Comparison of ENCODE assay signal across 1 cellular context in the genomic region with DNA sequence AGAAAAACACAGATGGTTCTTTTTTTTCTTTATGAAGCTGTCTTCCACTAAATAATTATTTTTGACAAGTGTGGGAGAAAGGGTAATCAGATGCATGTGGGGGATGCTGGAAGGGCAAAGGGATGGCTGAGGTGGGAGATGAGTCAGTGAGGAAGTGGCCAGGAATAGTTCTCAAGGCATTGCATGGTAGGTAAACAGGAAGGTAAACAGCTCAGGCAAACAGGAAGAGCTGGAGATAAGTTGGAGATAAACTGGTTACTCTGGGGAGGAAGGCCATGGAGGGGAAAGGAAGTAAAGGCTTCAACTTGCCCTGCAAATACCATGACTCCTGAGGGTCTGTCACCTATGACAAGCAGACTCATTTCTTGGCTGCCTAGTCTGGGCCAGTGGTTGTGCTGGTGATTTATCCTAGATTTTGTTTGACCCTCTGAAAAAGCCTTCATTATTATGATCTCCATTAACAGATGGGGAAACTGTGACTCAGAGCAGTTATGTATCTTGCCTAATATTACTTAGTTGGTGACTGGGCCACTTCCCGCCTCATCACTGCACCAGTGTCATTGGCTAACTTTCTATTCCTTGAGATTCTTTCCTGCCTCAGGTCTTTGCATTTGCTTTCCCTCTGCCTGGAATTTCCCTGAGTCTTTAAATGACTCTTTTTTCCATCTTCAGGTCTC.
TF ChIP-seq lines count a peak whose summit lies in the region.

No MANE protein-coding gene starts in this region.

TF ChIP-seq in K562, 482 proteins besides CTCF, POLR2A, EP300 and RAD21 (continues in another document):
- TF ChIP-seq NR2C2 (CRISPR knock-in tag; IDR thresholded peaks at IDR 0.05) (no peak), NR2C2 (tag; IDR thresholded peaks at IDR 0.05) (peak; percentile 51; the same call in 1 of the 2 replicates), NR2F6 (CRISPR knock-in tag; IDR thresholded peaks at IDR 0.05) (no peak), MEF2D (tag; conservative IDR thresholded peaks at IDR 0.05; ENCODE audit: low read depth) (peak; percentile 86), ELF4 (CRISPR knock-in tag; IDR thresholded peaks at IDR 0.05) (peak; percentile 56; the same call in 1 of the 2 replicates), BMI1 (IDR thresholded peaks at IDR 0.05; ENCODE audit: low read length) (no peak), PTRF (tag; IDR thresholded peaks at IDR 0.05) (no peak), RFX7 (CRISPR knock-in tag; IDR thresholded peaks at IDR 0.05) (no peak), GABPA (tag; conservative IDR thresholded peaks at IDR 0.05; ENCODE audit: low read depth) (peak; percentile 47; the same call in 1 of the 2 replicates), SMARCC2 (IDR thresholded peaks at IDR 0.05; ENCODE audit: low read depth) (peak; percentile 31; the same call in 1 of the 2 replicates), ARID1B (IDR thresholded peaks at IDR 0.05) (peak; percentile 60), SMAD3 (CRISPR knock-in tag; conservative IDR thresholded peaks at IDR 0.05) (0 out of 2 replicates have a peak, but pooled peaks have one; percentile 12), MTA1 (IDR thresholded peaks at IDR 0.05; ENCODE audit: borderline replicate concordance) (peak; percentile 46; the same call in 1 of the 2 replicates), CEBPG (CRISPR knock-in tag; IDR thresholded peaks at IDR 0.05) (no peak), CEBPG (tag; conservative IDR thresholded peaks at IDR 0.05 in 1 of 2, IDR thresholded peaks at IDR 0.05 in 1 of 2) (peak in 1 of 2 experiments; percentile 85; a peak in 2 of 4 replicates), SREBF2 (CRISPR knock-in tag; IDR thresholded peaks at IDR 0.05) (no peak), JUN (IDR thresholded peaks at IDR 0.05; ENCODE audit: borderline replicate concordance, low read depth, low read length) (peak; percentile 38; the same call in 1 of the 2 replicates), JUN (CRISPR knock-in tag; IDR thresholded peaks at IDR 0.05; ENCODE audit: borderline replicate concordance) (no peak), SOX6 (IDR thresholded peaks at IDR 0.05) (peak; percentile 51; the same call in 1 of the 2 replicates), FOXK2 (conservative IDR thresholded peaks at IDR 0.05 in 1 of 2, IDR thresholded peaks at IDR 0.05 in 1 of 2; ENCODE audit: low read depth in 2 of 2) (0 out of 4 replicates have a peak, but pooled peaks of 1 of the 2 experiments have one; percentile 33), E2F4 (CRISPR knock-in tag; IDR thresholded peaks at IDR 0.05; ENCODE audit: low read depth) (no peak), ETV6 (IDR thresholded peaks at IDR 0.05; ENCODE audit: borderline replicate concordance in 1 of 2, low read depth in 2 of 2, low read length in 1 of 2) (peak; percentile 93 to 96), ETV6 (CRISPR knock-in tag; IDR thresholded peaks at IDR 0.05; ENCODE audit: borderline replicate concordance) (no peak), ETV1 (tag; conservative IDR thresholded peaks at IDR 0.05; ENCODE audit: low read depth) (peak; percentile 34; the same call in 1 of the 2 replicates), ZBTB12 (CRISPR knock-in tag; IDR thresholded peaks at IDR 0.05) (no peak), RCOR1 (IDR thresholded peaks at IDR 0.05; ENCODE audit: borderline replicate concordance in 1 of 2, low read depth in 2 of 2, low read length in 2 of 2) (0 out of 4 replicates have a peak, but pooled peaks of 1 of the 2 experiments have one; percentile 5), ZEB2 (IDR thresholded peaks at IDR 0.05) (peak; percentile 80; the same call in 1 of the 2 replicates), SRF (CRISPR knock-in tag; IDR thresholded peaks at IDR 0.05) (no peak), JUND (IDR thresholded peaks at IDR 0.05; ENCODE audit: borderline replicate concordance, low read depth, low read length) (peak; percentile 43; the same call in 1 of the 2 replicates), JUND (tag; IDR thresholded peaks at IDR 0.05; ENCODE audit: borderline replicate concordance, low read depth, low read length) (no peak), FOSL1 (tag; conservative IDR thresholded peaks at IDR 0.05) (peak; percentile 81), FOXA3 (CRISPR knock-in tag; conservative IDR thresholded peaks at IDR 0.05 in 1 of 2, IDR thresholded peaks at IDR 0.05 in 1 of 2) (peak in 1 of 2 experiments; percentile 89; a peak in 2 of 4 replicates), CTBP1 (IDR thresholded peaks at IDR 0.05; ENCODE audit: borderline replicate concordance) (peak; percentile 73), PBX2 (CRISPR knock-in tag; IDR thresholded peaks at IDR 0.05; ENCODE audit: low read depth) (no peak), PBX2 (tag; conservative IDR thresholded peaks at IDR 0.05; ENCODE audit: low read depth) (no peak), SMARCA4 (IDR thresholded peaks at IDR 0.05) (peak; percentile 46; the same call in 1 of the 2 replicates), SMARCE1 (IDR thresholded peaks at IDR 0.05) (peak; percentile 71; the same call in 1 of the 2 replicates), CEBPB (tag; IDR thresholded peaks at IDR 0.05) (no peak), FOXP1 (CRISPR knock-in tag; IDR thresholded peaks at IDR 0.05) (peak; percentile 97), TAF9B (IDR thresholded peaks at IDR 0.05; ENCODE audit: partially characterized antibody) (no peak), LEF1 (IDR thresholded peaks at IDR 0.05) (peak; percentile 13; the same call in 1 of the 2 replicates), BACH1 (tag; IDR thresholded peaks at IDR 0.05) (peak; percentile 52; the same call in 1 of the 2 replicates), ELK1 (CRISPR knock-in tag; IDR thresholded peaks at IDR 0.05) (no peak), GTF2E2 (tag; IDR thresholded peaks at IDR 0.05) (0 out of 2 replicates have a peak, but pooled peaks have one; percentile 57), NEUROD1 (IDR thresholded peaks at IDR 0.05; ENCODE audit: borderline replicate concordance, low read depth, low read length, partially characterized antibody) (no peak), ETV5 (CRISPR knock-in tag; IDR thresholded peaks at IDR 0.05; ENCODE audit: low read depth) (peak; percentile 73), PURB (CRISPR knock-in tag; IDR thresholded peaks at IDR 0.05; ENCODE audit: low read depth) (no peak), RNF2 (IDR thresholded peaks at IDR 0.05) (peak; percentile 87; the same call in 1 of the 2 replicates)
- TF ChIP-seq, protein P1, sequence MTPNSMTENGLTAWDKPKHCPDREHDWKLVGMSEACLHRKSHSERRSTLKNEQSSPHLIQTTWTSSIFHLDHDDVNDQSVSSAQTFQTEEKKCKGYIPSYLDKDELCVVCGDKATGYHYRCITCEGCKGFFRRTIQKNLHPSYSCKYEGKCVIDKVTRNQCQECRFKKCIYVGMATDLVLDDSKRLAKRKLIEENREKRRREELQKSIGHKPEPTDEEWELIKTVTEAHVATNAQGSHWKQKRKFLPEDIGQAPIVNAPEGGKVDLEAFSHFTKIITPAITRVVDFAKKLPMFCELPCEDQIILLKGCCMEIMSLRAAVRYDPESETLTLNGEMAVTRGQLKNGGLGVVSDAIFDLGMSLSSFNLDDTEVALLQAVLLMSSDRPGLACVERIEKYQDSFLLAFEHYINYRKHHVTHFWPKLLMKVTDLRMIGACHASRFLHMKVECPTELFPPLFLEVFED (CRISPR knock-in tag; conservative IDR thresholded peaks at IDR 0.05), result 0 out of 2 replicates have a peak, but pooled peaks have one; percentile 42
- TF ChIP-seq, protein P2, sequence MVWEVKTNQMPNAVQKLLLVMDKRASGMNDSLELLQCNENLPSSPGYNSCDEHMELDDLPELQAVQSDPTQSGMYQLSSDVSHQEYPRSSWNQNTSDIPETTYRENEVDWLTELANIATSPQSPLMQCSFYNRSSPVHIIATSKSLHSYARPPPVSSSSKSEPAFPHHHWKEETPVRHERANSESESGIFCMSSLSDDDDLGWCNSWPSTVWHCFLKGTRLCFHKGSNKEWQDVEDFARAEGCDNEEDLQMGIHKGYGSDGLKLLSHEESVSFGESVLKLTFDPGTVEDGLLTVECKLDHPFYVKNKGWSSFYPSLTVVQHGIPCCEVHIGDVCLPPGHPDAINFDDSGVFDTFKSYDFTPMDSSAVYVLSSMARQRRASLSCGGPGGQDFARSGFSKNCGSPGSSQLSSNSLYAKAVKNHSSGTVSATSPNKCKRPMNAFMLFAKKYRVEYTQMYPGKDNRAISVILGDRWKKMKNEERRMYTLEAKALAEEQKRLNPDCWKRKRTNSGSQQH (CRISPR knock-in tag; IDR thresholded peaks at IDR 0.05), result 0 out of 2 replicates have a peak, but pooled peaks have one; percentile 6
- TF ChIP-seq, protein P3, sequence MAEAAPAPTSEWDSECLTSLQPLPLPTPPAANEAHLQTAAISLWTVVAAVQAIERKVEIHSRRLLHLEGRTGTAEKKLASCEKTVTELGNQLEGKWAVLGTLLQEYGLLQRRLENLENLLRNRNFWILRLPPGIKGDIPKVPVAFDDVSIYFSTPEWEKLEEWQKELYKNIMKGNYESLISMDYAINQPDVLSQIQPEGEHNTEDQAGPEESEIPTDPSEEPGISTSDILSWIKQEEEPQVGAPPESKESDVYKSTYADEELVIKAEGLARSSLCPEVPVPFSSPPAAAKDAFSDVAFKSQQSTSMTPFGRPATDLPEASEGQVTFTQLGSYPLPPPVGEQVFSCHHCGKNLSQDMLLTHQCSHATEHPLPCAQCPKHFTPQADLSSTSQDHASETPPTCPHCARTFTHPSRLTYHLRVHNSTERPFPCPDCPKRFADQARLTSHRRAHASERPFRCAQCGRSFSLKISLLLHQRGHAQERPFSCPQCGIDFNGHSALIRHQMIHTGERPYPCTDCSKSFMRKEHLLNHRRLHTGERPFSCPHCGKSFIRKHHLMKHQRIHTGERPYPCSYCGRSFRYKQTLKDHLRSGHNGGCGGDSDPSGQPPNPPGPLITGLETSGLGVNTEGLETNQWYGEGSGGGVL (CRISPR knock-in tag; IDR thresholded peaks at IDR 0.05), result no peak
- TF ChIP-seq, protein P4, sequence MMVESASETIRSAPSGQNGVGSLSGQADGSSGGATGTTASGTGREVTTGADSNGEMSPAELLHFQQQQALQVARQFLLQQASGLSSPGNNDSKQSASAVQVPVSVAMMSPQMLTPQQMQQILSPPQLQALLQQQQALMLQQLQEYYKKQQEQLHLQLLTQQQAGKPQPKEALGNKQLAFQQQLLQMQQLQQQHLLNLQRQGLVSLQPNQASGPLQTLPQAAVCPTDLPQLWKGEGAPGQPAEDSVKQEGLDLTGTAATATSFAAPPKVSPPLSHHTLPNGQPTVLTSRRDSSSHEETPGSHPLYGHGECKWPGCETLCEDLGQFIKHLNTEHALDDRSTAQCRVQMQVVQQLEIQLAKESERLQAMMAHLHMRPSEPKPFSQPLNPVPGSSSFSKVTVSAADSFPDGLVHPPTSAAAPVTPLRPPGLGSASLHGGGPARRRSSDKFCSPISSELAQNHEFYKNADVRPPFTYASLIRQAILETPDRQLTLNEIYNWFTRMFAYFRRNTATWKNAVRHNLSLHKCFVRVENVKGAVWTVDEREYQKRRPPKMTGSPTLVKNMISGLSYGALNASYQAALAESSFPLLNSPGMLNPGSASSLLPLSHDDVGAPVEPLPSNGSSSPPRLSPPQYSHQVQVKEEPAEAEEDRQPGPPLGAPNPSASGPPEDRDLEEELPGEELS (CRISPR knock-in tag; IDR thresholded peaks at IDR 0.05; ENCODE audit: borderline replicate concordance), result peak; percentile 85; the same call in 1 of the 2 replicates
- TF ChIP-seq, protein P5, sequence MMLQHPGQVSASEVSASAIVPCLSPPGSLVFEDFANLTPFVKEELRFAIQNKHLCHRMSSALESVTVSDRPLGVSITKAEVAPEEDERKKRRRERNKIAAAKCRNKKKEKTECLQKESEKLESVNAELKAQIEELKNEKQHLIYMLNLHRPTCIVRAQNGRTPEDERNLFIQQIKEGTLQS (IDR thresholded peaks at IDR 0.05), result peak; percentile 66; the same call in 1 of the 2 replicates
- TF ChIP-seq, protein P5 (CRISPR knock-in tag; conservative IDR thresholded peaks at IDR 0.05), result no peak
